23 cellular contexts compared by ENCODE assay signal in genomic region chr1:163036661-163037060, GRCh38. TPM values are rescaled to one million over a fixed set of nuclear protein-coding genes. Genes with fewer than 3 reads are reported as not detected.
A peak's percentile ranks its signal among the peaks of the same experiment; 100 is the strongest.
DNase-seq lines count a peak whose midpoint lies in the region; ATAC-seq, FAIRE-seq and TF ChIP-seq lines count a peak whose summit lies in the region.
"Had no signal": no experiment of that assay in that cellular context is flagged by ENCODE, and none has a peak within 500 bp of the region (broad histone marks: within the 10 kb centered on the region; RNA-seq: fewer than 3 reads in every experiment).

No MANE protein-coding gene starts in this region.

- no peaks in the 10 kb centered on the region for H3K9me3 ChIP-seq in SJSA1 (replicated peaks)
- H3K9me3 ChIP-seq: HAP-1, psoas muscle, spleen, tibial nerve had no signal

- no peak for DNase-seq in HFFc6
- peak; percentile 58 for DNase-seq in SJSA1 (ENCODE audit: low read depth in 1 of 2, low spot score in 2 of 2)
- DNase-seq in iris pigment epithelial cell (ENCODE audit: low read depth), result peak; percentile 16
- DNase-seq in urothelium cell line (ENCODE audit: low spot score), result peak; percentile 12
- no peak for DNase-seq in T-helper 9 cell
- DNase-seq in hippocampal formation (lab: John Stamatoyannopoulos, UW), result no peak
- DNase-seq: activated CD8-positive, alpha-beta T cell treated with anti-CD3 and anti-CD28 coated beads, Interleukin-2, amount 10 ng/mL, durations not matched to agents 7 days and 5 days; activated naive CD4-positive, alpha-beta T cell; activated T-cell treated with anti-CD3 and anti-CD28 coated beads, Interleukin-2, amount 50 U/mL, for 1 hour; amniotic stem cell; DND-41; NCI-H1436 treated with DMSO at 0.1 percent for 48 hours; NCI-H446; psoas muscle; spleen; stimulated activated CD4-positive, alpha-beta T cell treated with anti-CD3 and anti-CD28 coated beads, Interleukin-4, amount 100 ng/mL, for 4 hours; stimulated activated naive CD8-positive, alpha-beta T cell treated with anti-CD3 and anti-CD28 coated beads, Interleukin-15, amount 100 ng/mL, for 72 hours had no signal

- H3K27me3 ChIP-seq in SJSA1 (replicated peaks), result no peaks in the 10 kb centered on the region
- H3K27me3 ChIP-seq: spleen, tibial nerve had no signal

- no peaks in the 10 kb centered on the region for H3K36me3 ChIP-seq in SJSA1
- H3K36me3 ChIP-seq: HAP-1, spleen, tibial nerve had no signal

- peaks cover 67% of the 10 kb centered on the region for H3K4me1 Mint-ChIP-seq in HFFc6 (ENCODE audit: low read depth)
- H3K4me1 Mint-ChIP-seq: neural crest cell; stimulated activated naive CD8-positive, alpha-beta T cell treated with anti-CD3 and anti-CD28 coated beads, Interleukin-15, amount 100 ng/mL, for 72 hours had no signal

- peak overlapping the region; percentile 31 for H3K4me3 Mint-ChIP-seq in HFFc6
- H3K4me3 Mint-ChIP-seq: activated CD8-positive, alpha-beta T cell treated with anti-CD3 and anti-CD28 coated beads, Interleukin-2, amount 10 ng/mL, durations not matched to agents 7 days and 5 days; neural crest cell; stimulated activated naive CD8-positive, alpha-beta T cell treated with anti-CD3 and anti-CD28 coated beads, Interleukin-15, amount 100 ng/mL, for 72 hours had no signal

- peak overlapping the region; percentile 83 for H3K27ac ChIP-seq in SJSA1
- H3K27ac ChIP-seq: psoas muscle, spleen, tibial nerve had no signal

- H3K4me3 ChIP-seq in SJSA1, result no peak overlapping the region
- H3K4me3 ChIP-seq: HAP-1, psoas muscle, spleen, tibial nerve had no signal

- no peak for TF ChIP-seq CTCF in HFFc6 (IDR thresholded peaks at IDR 0.05)

- no peaks in the 10 kb centered on the region for H3K36me3 Mint-ChIP-seq in HFFc6 (ENCODE audit: low read depth)

- FAIRE-seq in urothelium cell line (lab: Jason Lieb, UNC), result no peak
- FAIRE-seq: frontal cortex had no signal

- ATAC-seq in HG02970 (IDR thresholded peaks at IDR 0.05; ENCODE audit: low FRiP score, unreplicated experiment), result no peak
- ATAC-seq: activated CD8-positive, alpha-beta T cell treated with anti-CD3 and anti-CD28 coated beads, Interleukin-2, amount 10 ng/mL, durations not matched to agents 7 days and 5 days; psoas muscle; stimulated activated naive CD8-positive, alpha-beta T cell treated with anti-CD3 and anti-CD28 coated beads, Interleukin-15, amount 100 ng/mL, for 72 hours had no signal

- H3K4me1 ChIP-seq in SJSA1 (replicated peaks), result peaks cover 24% of the 10 kb centered on the region
- H3K4me1 ChIP-seq: HAP-1, psoas muscle, spleen, tibial nerve had no signal

- H3K9me3 Mint-ChIP-seq in HFFc6, result no peaks in the 10 kb centered on the region
- H3K9me3 Mint-ChIP-seq: neural crest cell; stimulated activated naive CD8-positive, alpha-beta T cell treated with anti-CD3 and anti-CD28 coated beads, Interleukin-15, amount 100 ng/mL, for 72 hours had no signal

- peak overlapping the region; percentile 79 for H3K27ac Mint-ChIP-seq in HFFc6
- H3K27ac Mint-ChIP-seq: activated CD8-positive, alpha-beta T cell treated with anti-CD3 and anti-CD28 coated beads, Interleukin-2, amount 10 ng/mL, durations not matched to agents 7 days and 5 days; stimulated activated naive CD8-positive, alpha-beta T cell treated with anti-CD3 and anti-CD28 coated beads, Interleukin-15, amount 100 ng/mL, for 72 hours had no signal

- H3K27me3 Mint-ChIP-seq in HFFc6 (ENCODE audit: insufficient read depth), result peaks cover 2% of the 10 kb centered on the region; the same call in 1 of the 2 replicates

RNA-seq across cellular contexts. Expression of gene RGS4, which starts 32.5 kb away (rescaled TPM):
- total RNA-seq in HFFc6 (2021; fragmentation: NEBNext Ultra II Directional; extraction: Animal tissue kit (Norgen Biotek cat#: 25700)), result 10 to 100 TPM; 32.3 to 48.6 (median 37.3) TPM
- 3.4 and 5.4 TPM in 2 replicates for total RNA-seq in SJSA1 (2014; rRNA removed; shearing (Covaris generic))
- total RNA-seq: activated CD8-positive, alpha-beta T cell treated with anti-CD3 and anti-CD28 coated beads, Interleukin-2, amount 10 ng/mL, durations not matched to agents 7 days and 5 days; mononuclear cell had no signal

Comparison
In these comparisons a context has a peak if more than half of its experiments do, and no peak if none do; other contexts are left out.
1. DNase-seq: peak in SJSA1 (2 of 2), iris pigment epithelial cell (single experiment) and urothelium cell line (single experiment); none in HFFc6 (single experiment), T-helper 9 cell (single experiment) and hippocampal formation (0 of 2).